ENCODE assay signal across 2 cellular contexts in genomic region chr19:34832581-34833112, GRCh38.
TF ChIP-seq lines count a peak whose summit lies in the region.

No MANE protein-coding gene starts in this region.

TF ChIP-seq in GM23338, 12 proteins besides CTCF, POLR2A, EP300 and RAD21:
- TF ChIP-seq ETS1 (IDR thresholded peaks at IDR 0.05) (no peak), NANOG (IDR thresholded peaks at IDR 0.05; ENCODE audit: borderline replicate concordance) (no peak), EZH2phosphoT487 (IDR thresholded peaks at IDR 0.05; ENCODE audit: unreplicated experiment) (no peak), POLR2AphosphoS5 (IDR thresholded peaks at IDR 0.05; ENCODE audit: low read depth) (no peak), JUNB (IDR thresholded peaks at IDR 0.05; ENCODE audit: unreplicated experiment) (no peak), CREB1 (CRISPR knock-in tag; IDR thresholded peaks at IDR 0.05; ENCODE audit: low read depth) (no peak), STAT1 (IDR thresholded peaks at IDR 0.05; ENCODE audit: unreplicated experiment) (no peak), EZH2 (IDR thresholded peaks at IDR 0.05; ENCODE audit: low read depth, unreplicated experiment) (no peak), ZNF331 (CRISPR knock-in tag; IDR thresholded peaks at IDR 0.05; ENCODE audit: low read depth) (no peak), ZNF462 (CRISPR knock-in tag; IDR thresholded peaks at IDR 0.05) (no peak), ZNF114 (CRISPR knock-in tag; IDR thresholded peaks at IDR 0.05) (no peak), REST (IDR thresholded peaks at IDR 0.05; ENCODE audit: unreplicated experiment) (no peak)

TF ChIP-seq in K562, 482 proteins besides CTCF, POLR2A, EP300 and RAD21:
- TF ChIP-seq EGR1 (conservative IDR thresholded peaks at IDR 0.05) (peak; percentile 30), ESRRA (IDR thresholded peaks at IDR 0.05; ENCODE audit: borderline replicate concordance, low read depth) (no peak), MGA (IDR thresholded peaks at IDR 0.05) (peak; percentile 65; the same call in 1 of the 2 replicates), E2F6 (IDR thresholded peaks at IDR 0.05; ENCODE audit: borderline replicate concordance in 1 of 2, extremely low read depth in 1 of 2, insufficient read depth in 1 of 2, insufficient read length in 1 of 2, low read depth in 1 of 2, low read length in 1 of 2, poor library complexity in 1 of 2, severe bottlenecking in 1 of 2) (peak in 1 of 2 experiments; percentile 44), USF2 (CRISPR knock-in tag; IDR thresholded peaks at IDR 0.05) (0 out of 2 replicates have a peak, but pooled peaks have one; percentile 7), L3MBTL2 (IDR thresholded peaks at IDR 0.05) (peak; percentile 47; the same call in 1 of the 2 replicates), MCM2 (IDR thresholded peaks at IDR 0.05; ENCODE audit: low read depth) (no peak)
